ENCODE assay signal across 8 cellular contexts in genomic region chr1:66275083-66275482, GRCh38.
DNase-seq lines count a peak whose midpoint lies in the region; ATAC-seq and TF ChIP-seq lines count a peak whose summit lies in the region.

No MANE protein-coding gene starts in this region.

- peak overlapping the region; percentile 79 for H3K27ac Mint-ChIP-seq in stimulated activated naive CD8-positive, alpha-beta T cell treated with anti-CD3 and anti-CD28 coated beads, Interleukin-15, Interleukin-2, amounts not matched to agents 100 ng/mL and 50 ng/mL, for 24 hours
- H3K27ac Mint-ChIP-seq in activated T-helper 17 cell treated with anti-CD3 and anti-CD28 coated beads, Interleukin-2, amount 50 U/mL, for 72 hours = peak overlapping the region; percentile 94

- DNase-seq in stimulated activated naive CD8-positive, alpha-beta T cell treated with anti-CD3 and anti-CD28 coated beads, Interleukin-15, Interleukin-2, amounts not matched to agents 100 U/mL and 50 U/mL, for 24 hours = no peak
- no peak for DNase-seq in mucosa of descending colon
- no peak for DNase-seq in HUDEP-2 (lab: John Stamatoyannopoulos, UW; ENCODE audit: unreplicated experiment in 76 of 76)
- no peak for DNase-seq in NCI-H524 (lab: John Stamatoyannopoulos, UW)
- no peak for DNase-seq in MG63

- peaks cover 6% of the 10 kb centered on the region for H3K4me1 ChIP-seq in mucosa of descending colon (ENCODE audit: low read depth)

- ATAC-seq in stimulated activated naive CD8-positive, alpha-beta T cell treated with anti-CD3 and anti-CD28 coated beads, Interleukin-15, Interleukin-2, amounts not matched to agents 100 U/mL and 50 U/mL, for 24 hours = no peak
- peak; percentile 48 for ATAC-seq in activated T-helper 17 cell treated with anti-CD3 and anti-CD28 coated beads, Interleukin-2, amount 50 U/mL, for 72 hours (replicated peaks)
- ATAC-seq in mucosa of descending colon (peak; percentile 37), GM18861 (IDR thresholded peaks at IDR 0.05; ENCODE audit: unreplicated experiment) (no peak)

- no peak for TF ChIP-seq CTCF in mucosa of descending colon (IDR thresholded peaks at IDR 0.05)

- H3K36me3 ChIP-seq in mucosa of descending colon (ENCODE audit: low read depth) (no peaks in the 10 kb centered on the region), MG63 (peaks cover 4% of the 10 kb centered on the region; the same call in 1 of the 2 replicates)

- H3K27me3 ChIP-seq in MG63 = no peaks in the 10 kb centered on the region

- H3K27me3 Mint-ChIP-seq in stimulated activated naive CD8-positive, alpha-beta T cell treated with anti-CD3 and anti-CD28 coated beads, Interleukin-15, Interleukin-2, amounts not matched to agents 100 ng/mL and 50 ng/mL, for 24 hours = no peaks in the 10 kb centered on the region
- H3K27me3 Mint-ChIP-seq in activated T-helper 17 cell treated with anti-CD3 and anti-CD28 coated beads, Interleukin-2, amount 50 U/mL, for 72 hours = no peaks in the 10 kb centered on the region

- peak overlapping the region; percentile 14 for H3K4me3 Mint-ChIP-seq in stimulated activated naive CD8-positive, alpha-beta T cell treated with anti-CD3 and anti-CD28 coated beads, Interleukin-15, Interleukin-2, amounts not matched to agents 100 ng/mL and 50 ng/mL, for 24 hours
- peak overlapping the region; percentile 77 for H3K4me3 Mint-ChIP-seq in activated T-helper 17 cell treated with anti-CD3 and anti-CD28 coated beads, Interleukin-2, amount 50 U/mL, for 72 hours

- peaks cover 92% of the 10 kb centered on the region for H3K4me1 Mint-ChIP-seq in stimulated activated naive CD8-positive, alpha-beta T cell treated with anti-CD3 and anti-CD28 coated beads, Interleukin-15, Interleukin-2, amounts not matched to agents 100 ng/mL and 50 ng/mL, for 24 hours (ENCODE audit: low read depth)
- H3K4me1 Mint-ChIP-seq in activated T-helper 17 cell treated with anti-CD3 and anti-CD28 coated beads, Interleukin-2, amount 50 U/mL, for 72 hours = peaks cover 73% of the 10 kb centered on the region

- intact Hi-C loops in mucosa of descending colon (cut with DNase I, micrococcal nuclease) = no loop called here

- H3K9me3 Mint-ChIP-seq in stimulated activated naive CD8-positive, alpha-beta T cell treated with anti-CD3 and anti-CD28 coated beads, Interleukin-15, Interleukin-2, amounts not matched to agents 100 ng/mL and 50 ng/mL, for 24 hours = no peaks in the 10 kb centered on the region
- no peaks in the 10 kb centered on the region for H3K9me3 Mint-ChIP-seq in activated T-helper 17 cell treated with anti-CD3 and anti-CD28 coated beads, Interleukin-2, amount 50 U/mL, for 72 hours

- H3K36me3 Mint-ChIP-seq in stimulated activated naive CD8-positive, alpha-beta T cell treated with anti-CD3 and anti-CD28 coated beads, Interleukin-15, Interleukin-2, amounts not matched to agents 100 ng/mL and 50 ng/mL, for 24 hours (ENCODE audit: low read depth) = no peaks in the 10 kb centered on the region
- H3K36me3 Mint-ChIP-seq in activated T-helper 17 cell treated with anti-CD3 and anti-CD28 coated beads, Interleukin-2, amount 50 U/mL, for 72 hours (ENCODE audit: low read depth) = no peaks in the 10 kb centered on the region

- H3K9me3 ChIP-seq in mucosa of descending colon (no peaks in the 10 kb centered on the region), MG63 (no peaks in the 10 kb centered on the region)

- H3K4me3 ChIP-seq in mucosa of descending colon = no peak overlapping the region
- H3K4me3 ChIP-seq in MG63 = no peak overlapping the region

Comparison
In these comparisons a context has a peak if more than half of its experiments do, and no peak if none do; other contexts are left out.
1. ATAC-seq: peak in activated T-helper 17 cell treated with anti-CD3 and anti-CD28 coated beads, Interleukin-2, amount 50 U/mL, for 72 hours (single experiment) and mucosa of descending colon (single experiment); none in stimulated activated naive CD8-positive, alpha-beta T cell treated with anti-CD3 and anti-CD28 coated beads, Interleukin-15, Interleukin-2, amounts not matched to agents 100 U/mL and 50 U/mL, for 24 hours (single experiment) and GM18861 (single experiment).